ENCODE assay signal across 16 cellular contexts in the genomic region with DNA sequence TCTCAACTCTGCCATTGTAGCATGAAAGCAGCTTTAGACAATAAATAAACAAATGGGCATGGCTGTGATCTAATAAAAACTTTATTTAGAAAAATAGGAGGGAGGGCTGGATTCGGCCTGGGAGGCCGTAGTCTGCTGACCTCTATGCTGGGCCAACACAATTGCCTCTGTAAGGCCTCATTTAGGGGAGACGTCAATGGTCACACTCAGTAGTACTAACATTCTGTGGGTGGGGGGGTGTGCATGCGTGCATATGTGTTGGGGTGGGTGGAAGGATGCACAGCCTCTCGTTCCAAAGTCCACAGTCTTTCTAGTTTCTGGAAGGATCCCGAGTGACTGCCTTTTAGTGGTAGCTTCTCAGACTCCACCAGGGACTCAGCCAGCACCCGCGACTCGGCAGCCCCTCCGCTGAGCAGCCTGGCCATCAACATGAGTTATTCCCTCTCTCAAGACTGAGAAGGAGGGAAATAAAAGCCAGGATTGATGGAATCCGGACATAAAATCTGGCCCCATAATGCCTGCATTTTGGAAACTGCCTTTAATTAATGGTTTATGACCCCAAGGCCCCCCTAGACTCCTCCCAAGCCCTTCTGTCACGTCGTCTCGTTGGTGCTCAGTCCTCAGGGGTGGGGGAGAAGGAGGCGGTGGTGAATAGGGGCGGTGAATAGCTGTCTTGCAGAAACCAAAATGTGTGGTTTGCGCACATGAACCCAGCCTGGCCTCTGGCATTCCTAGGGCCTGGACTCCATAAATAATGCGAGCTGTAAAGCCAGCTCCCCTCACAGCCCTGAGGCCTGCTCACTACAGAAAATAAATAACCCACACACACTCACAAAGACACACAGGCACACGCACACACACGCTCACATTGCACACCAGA.
DNase-seq lines count a peak whose midpoint lies in the region; ATAC-seq, FAIRE-seq and TF ChIP-seq lines count a peak whose summit lies in the region.
"Had no signal": no experiment of that assay in that cellular context is flagged by ENCODE, and none has a peak within 500 bp of the region (broad histone marks: within the 10 kb centered on the region; RNA-seq: fewer than 3 reads in every experiment).

No MANE protein-coding gene starts in this region.

- H3K9me3 ChIP-seq in astrocyte (ENCODE audit: insufficient read depth, low read depth, low read length), result no peaks in the 10 kb centered on the region

- no peak for ATAC-seq in GM18505 (IDR thresholded peaks at IDR 0.05; ENCODE audit: unreplicated experiment)
- ATAC-seq: activated T-helper 17 cell treated with anti-CD3 and anti-CD28 coated beads, Interleukin-2, amount 50 U/mL, for 72 hours had no signal

- H3K4me2 ChIP-seq in astrocyte (ENCODE audit: low read length), result no peak overlapping the region

- H3K4me3 Mint-ChIP-seq in astrocyte (ENCODE audit: unreplicated experiment), result no peak overlapping the region
- H3K4me3 Mint-ChIP-seq: activated T-helper 17 cell treated with anti-CD3 and anti-CD28 coated beads, Interleukin-2, amount 50 U/mL, for 72 hours; HFFc6 had no signal

- H3K36me3 ChIP-seq in astrocyte (ENCODE audit: insufficient read depth, low read length), result no peaks in the 10 kb centered on the region

- H3K9ac ChIP-seq in astrocyte (ENCODE audit: low read length), result no peak overlapping the region

- H3K4me3 ChIP-seq in astrocyte (ENCODE audit: insufficient read depth, low read depth, low read length), result no peak overlapping the region

- no peak for FAIRE-seq in astrocyte (lab: Jason Lieb, UNC)

- H3K79me2 ChIP-seq in astrocyte (ENCODE audit: insufficient read depth, low read length), result no peaks in the 10 kb centered on the region

- no peaks in the 10 kb centered on the region for H3K9me3 Mint-ChIP-seq in astrocyte (ENCODE audit: unreplicated experiment)
- H3K9me3 Mint-ChIP-seq: activated T-helper 17 cell treated with anti-CD3 and anti-CD28 coated beads, Interleukin-2, amount 50 U/mL, for 72 hours; HFFc6 had no signal

- no peak for TF ChIP-seq CTCF in astrocyte (IDR thresholded peaks at IDR 0.05; ENCODE audit: insufficient read depth, low read depth, low read length)

- H3K4me1 ChIP-seq in astrocyte (ENCODE audit: insufficient read depth, low read length), result no peaks in the 10 kb centered on the region

- no peaks in the 10 kb centered on the region for H4K20me1 ChIP-seq in astrocyte (ENCODE audit: insufficient read depth, low read length)

- TF ChIP-seq POLR2A in GM18505 (IDR thresholded peaks at IDR 0.05; ENCODE audit: borderline replicate concordance, extremely low read depth, insufficient read depth, insufficient read length), result no peak

- peaks cover 13% of the 10 kb centered on the region for H3K4me1 Mint-ChIP-seq in astrocyte (ENCODE audit: low read depth, unreplicated experiment)

- H3K27ac Mint-ChIP-seq in astrocyte (ENCODE audit: unreplicated experiment), result no peak overlapping the region
- H3K27ac Mint-ChIP-seq: activated T-helper 17 cell treated with anti-CD3 and anti-CD28 coated beads, Interleukin-2, amount 50 U/mL, for 72 hours; HFFc6 had no signal

- no peak overlapping the region for H2AFZ ChIP-seq in astrocyte (ENCODE audit: low read depth, low read length)

- peaks cover 2% of the 10 kb centered on the region for H3K27me3 Mint-ChIP-seq in astrocyte (ENCODE audit: low read depth, unreplicated experiment)

- DNase-seq in AG08395 (ENCODE audit: low spot score) (peak; percentile 32), astrocyte (ENCODE audit: low read depth) (peak; percentile 30), hepatic stellate cell (ENCODE audit: low spot score) (peak; percentile 64), pons (ENCODE audit: low spot score) (peak; percentile 27), NCI-H2081 treated with DMSO at 0.1 percent for 48 hours (lab: John Stamatoyannopoulos, UW) (no peak)
- no peak for DNase-seq in activated CD4-positive, CD25-positive, alpha-beta regulatory T cell (lab: John Stamatoyannopoulos, UW)
- no peak for DNase-seq in activated T-cell treated with anti-CD3 and anti-CD28 coated beads, Interleukin-2, amount 50 U/mL, for 48 hours
- DNase-seq: activated CD4-positive, alpha-beta T cell treated with anti-CD3 and anti-CD28 coated beads for 48 hours; DND-41; HFFc6; MV-4-11; NCI-H345; OCI-M1; T-helper 1 cell had no signal

- H3K36me3 Mint-ChIP-seq in astrocyte (ENCODE audit: low read depth, unreplicated experiment), result no peaks in the 10 kb centered on the region

- no peak overlapping the region for H3K27ac ChIP-seq in astrocyte (ENCODE audit: low read depth, low read length)

- no peaks in the 10 kb centered on the region for H3K27me3 ChIP-seq in astrocyte (ENCODE audit: insufficient read depth, low read length)

Comparison
In these comparisons a context has a peak if more than half of its experiments do, and no peak if none do; other contexts are left out.
1. DNase-seq: peak in AG08395 (single experiment), astrocyte (single experiment), hepatic stellate cell (single experiment) and pons (single experiment); none in NCI-H2081 treated with DMSO at 0.1 percent for 48 hours (single experiment), activated CD4-positive, CD25-positive, alpha-beta regulatory T cell (0 of 4) and activated T-cell treated with anti-CD3 and anti-CD28 coated beads, Interleukin-2, amount 50 U/mL, for 48 hours (0 of 2).